35 cellular contexts compared by ENCODE assay signal in the genomic region with DNA sequence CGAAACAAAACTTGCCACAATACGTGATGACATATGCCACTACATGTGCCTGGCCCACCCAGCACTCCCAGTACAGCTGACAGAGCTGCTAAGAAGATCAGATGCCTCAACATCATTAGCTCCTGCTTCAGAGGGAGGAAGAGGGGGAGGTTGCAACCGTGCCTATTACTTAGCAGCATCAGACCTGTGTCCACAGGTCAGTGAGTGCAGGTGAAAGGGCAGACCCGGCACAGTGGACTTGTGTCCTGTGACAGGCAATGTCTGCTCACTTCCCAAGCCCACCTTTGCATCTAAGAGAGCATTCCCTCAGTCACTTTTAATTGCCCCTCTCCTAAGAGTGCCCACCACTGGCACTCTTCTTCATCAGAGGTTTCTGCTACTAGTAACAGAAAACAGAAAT. TPM values are rescaled to one million over a fixed set of nuclear protein-coding genes. Genes with fewer than 3 reads are reported as not detected.
"Had no signal": no experiment of that assay in that cellular context is flagged by ENCODE, and none has a peak within 500 bp of the region (broad histone marks: within the 10 kb centered on the region; RNA-seq: fewer than 3 reads in every experiment).

No MANE protein-coding gene starts in this region.

- FAIRE-seq: bronchial epithelial cell had no signal

- H3K27ac ChIP-seq: KMS-11, SJCRH30, SK-N-MC, WERI-Rb-1 had no signal

- H3K4me3 Mint-ChIP-seq: activated CD4-positive, alpha-beta T cell treated with anti-CD3 and anti-CD28 coated beads, Interleukin-2, amount 10 ng/mL, durations not matched to agents 24 days and 14 days; activated CD8-positive, alpha-beta T cell treated with anti-CD3 and anti-CD28 coated beads for 36 hours; activated naive CD8-positive, alpha-beta T cell; activated naive CD8-positive, alpha-beta T cell treated with anti-CD3 and anti-CD28 coated beads, Interleukin-2, amount 50 U/mL, for 24 hours; activated T-cell treated with anti-CD3 and anti-CD28 coated beads, Interleukin-2, amount 50 U/mL, for 24 hours; brain had no signal

- H3K27me3 ChIP-seq: SJCRH30 had no signal

- H3K27ac Mint-ChIP-seq: activated CD4-positive, alpha-beta T cell treated with anti-CD3 and anti-CD28 coated beads, Interleukin-2, amount 10 ng/mL, durations not matched to agents 24 days and 14 days; activated CD8-positive, alpha-beta T cell treated with anti-CD3 and anti-CD28 coated beads for 36 hours; activated naive CD8-positive, alpha-beta T cell; activated naive CD8-positive, alpha-beta T cell treated with anti-CD3 and anti-CD28 coated beads, Interleukin-2, amount 50 U/mL, for 24 hours; activated T-cell treated with anti-CD3 and anti-CD28 coated beads, Interleukin-2, amount 50 U/mL, for 24 hours; activated T-helper 2 cell treated with anti-CD3 and anti-CD28 coated beads, Interferon-gamma antibody, Interleukin-2, Interleukin-4, amounts not matched to agents 10 μg/mL and 5 μg/mL and 100 μg/mL, durations not matched to agents 14 hours and 24 hours and 36 hours; brain had no signal

- H3K36me3 Mint-ChIP-seq: activated naive CD8-positive, alpha-beta T cell; brain had no signal

- H3K4me2 ChIP-seq: KMS-11 had no signal

- DNase-seq: activated CD4-positive, alpha-beta T cell treated with anti-CD3 and anti-CD28 coated beads for 1 hour; activated CD4-positive, alpha-beta T cell treated with anti-CD3 and anti-CD28 coated beads, Interleukin-2, amount 10 ng/mL, durations not matched to agents 24 days and 14 days; activated CD4-positive, alpha-beta T cell treated with anti-CD3 and anti-CD28 coated beads, Interleukin-2, amount 50 U/mL, for 4 hours; activated CD4-positive, CD25-positive, alpha-beta regulatory T cell; activated CD8-positive, alpha-beta T cell treated with anti-CD3 and anti-CD28 coated beads for 36 hours; activated gamma-delta T cell; activated naive CD4-positive, alpha-beta T cell treated with Interleukin-2 at 50 U/mL for 16 hours; activated naive CD8-positive, alpha-beta T cell treated with anti-CD3 and anti-CD28 coated beads, Interleukin-2, amount 50 U/mL, for 24 hours; activated T-cell treated with anti-CD3 and anti-CD28 coated beads, Interleukin-2, amount 50 U/mL, for 24 hours; anterior cingulate cortex; caudate nucleus; NCI-H1105; NCI-H1417 treated with DMSO at 0.1 percent for 48 hours; NCI-H1694; NCI-H1930; NCI-H2081 treated with DMSO at 0.1 percent for 48 hours; NCI-H226; NCI-H446 treated with DMSO at 0.1 percent for 48 hours; NCI-H524; NCI-H69; NCI-H82; SHP77; SJCRH30; T1000; WERI-Rb-1 had no signal

- H3K9me3 Mint-ChIP-seq: activated CD4-positive, alpha-beta T cell treated with anti-CD3 and anti-CD28 coated beads, Interleukin-2, amount 10 ng/mL, durations not matched to agents 24 days and 14 days; activated CD8-positive, alpha-beta T cell treated with anti-CD3 and anti-CD28 coated beads for 36 hours; activated naive CD8-positive, alpha-beta T cell treated with anti-CD3 and anti-CD28 coated beads, Interleukin-2, amount 50 U/mL, for 24 hours; activated T-cell treated with anti-CD3 and anti-CD28 coated beads, Interleukin-2, amount 50 U/mL, for 24 hours; activated T-helper 2 cell treated with anti-CD3 and anti-CD28 coated beads, Interferon-gamma antibody, Interleukin-2, Interleukin-4, amounts not matched to agents 10 μg/mL and 5 μg/mL and 100 μg/mL, durations not matched to agents 14 hours and 24 hours and 36 hours; brain had no signal

- H3K9ac ChIP-seq: KMS-11 had no signal

- ATAC-seq: activated CD8-positive, alpha-beta T cell treated with anti-CD3 and anti-CD28 coated beads for 36 hours; activated naive CD8-positive, alpha-beta T cell treated with anti-CD3 and anti-CD28 coated beads, Interleukin-2, amount 50 U/mL, for 24 hours; Panc1 had no signal

- H3K9me3 ChIP-seq: SJCRH30 had no signal

- H3K4me3 ChIP-seq: SJCRH30, SK-N-MC had no signal

- H3K36me3 ChIP-seq: SJCRH30, WERI-Rb-1 had no signal

RNA-seq across cellular contexts. Expression of a gene that starts 9.4 kb away (rescaled TPM):
- total RNA-seq: activated CD8-positive, alpha-beta memory T cell treated with anti-CD3 and anti-CD28 coated beads for 36 hours; activated T-helper 2 cell treated with anti-CD3 and anti-CD28 coated beads, Interferon-gamma antibody, Interleukin-2, Interleukin-4, amounts not matched to agents 10 μg/mL and 5 μg/mL and 100 μg/mL, durations not matched to agents 14 hours and 24 hours and 36 hours; T-helper 1 cell treated with Interleukin-12 subunit alpha and Interleukin-12 subunit beta and Interleukin-4 antibody, amounts not matched to agents 30 ng/mL and 1 ng/mL, for 36 hours; T-helper 2 cell treated with Interferon-gamma antibody and Interleukin-4, amounts not matched to agents 100 ng/mL and 5 ng/mL, for 36 hours had no signal
